In the genomic region with DNA sequence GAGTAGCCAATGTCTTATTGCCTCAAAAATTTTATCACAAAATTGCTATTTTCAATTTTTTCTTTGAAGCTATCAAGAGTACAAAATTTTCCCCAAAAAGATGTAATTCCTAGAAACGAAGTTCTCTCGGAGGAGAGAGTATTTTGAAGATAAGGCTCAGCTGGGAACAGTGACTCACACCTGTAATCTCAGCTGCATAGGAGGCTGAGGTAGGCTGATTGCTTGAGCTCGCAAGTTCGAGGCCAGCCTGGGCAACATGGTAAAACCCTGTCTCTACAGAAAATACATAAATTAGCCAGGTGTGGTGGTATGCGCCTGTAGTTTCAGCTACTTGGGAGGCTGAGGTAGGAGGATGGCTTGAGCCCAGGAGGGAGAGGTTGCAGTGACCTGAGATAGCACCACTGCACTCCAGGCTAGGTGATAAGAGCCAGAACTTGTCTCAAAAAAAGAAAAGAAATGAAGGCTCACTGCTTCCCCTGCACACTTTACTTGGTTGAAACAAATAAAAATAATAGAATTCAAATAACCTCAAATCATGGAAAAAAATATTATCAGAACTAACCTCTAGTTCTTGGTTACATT, we compare ENCODE assay signal across 1 cellular context.
TF ChIP-seq lines count a peak whose summit lies in the region.

No MANE protein-coding gene starts in this region.

TF ChIP-seq in GM12878, 131 proteins besides CTCF, POLR2A, EP300 and RAD21:
- TF ChIP-seq, protein P1, sequence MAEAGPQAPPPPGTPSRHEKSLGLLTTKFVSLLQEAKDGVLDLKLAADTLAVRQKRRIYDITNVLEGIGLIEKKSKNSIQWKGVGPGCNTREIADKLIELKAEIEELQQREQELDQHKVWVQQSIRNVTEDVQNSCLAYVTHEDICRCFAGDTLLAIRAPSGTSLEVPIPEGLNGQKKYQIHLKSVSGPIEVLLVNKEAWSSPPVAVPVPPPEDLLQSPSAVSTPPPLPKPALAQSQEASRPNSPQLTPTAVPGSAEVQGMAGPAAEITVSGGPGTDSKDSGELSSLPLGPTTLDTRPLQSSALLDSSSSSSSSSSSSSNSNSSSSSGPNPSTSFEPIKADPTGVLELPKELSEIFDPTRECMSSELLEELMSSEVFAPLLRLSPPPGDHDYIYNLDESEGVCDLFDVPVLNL (IDR thresholded peaks at IDR 0.05; ENCODE audit: low read depth, low read length), result no peak
